ENCODE assay signal across 9 cellular contexts in the genomic region with DNA sequence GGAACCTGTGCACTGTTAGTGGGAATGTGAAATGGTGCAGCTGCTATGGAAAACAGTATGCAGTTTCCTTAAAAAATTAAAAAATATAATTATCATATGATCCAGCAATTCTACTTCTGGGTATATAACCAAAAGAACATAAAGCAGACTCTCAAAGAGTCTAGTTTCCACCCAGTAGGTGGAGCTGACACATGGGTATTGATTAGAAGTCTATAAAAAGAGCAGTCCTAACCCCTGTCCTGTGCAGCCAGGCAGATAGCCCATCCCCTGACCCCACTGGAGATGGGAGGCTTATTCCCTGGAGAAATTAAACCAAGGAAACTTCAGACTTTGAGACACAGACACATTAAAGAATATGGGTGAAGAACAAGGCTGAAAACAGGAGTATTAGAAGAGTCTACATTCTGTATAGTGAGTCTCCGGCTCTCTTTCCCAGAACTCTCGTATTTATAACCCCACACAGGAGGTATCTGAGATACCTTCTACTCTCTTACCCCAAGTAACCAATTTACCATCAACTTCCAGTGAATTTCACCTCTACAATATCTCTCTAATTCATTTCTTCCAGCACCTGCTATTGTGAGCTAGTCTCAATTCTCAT.
DNase-seq lines count a peak whose midpoint lies in the region; ATAC-seq, FAIRE-seq and TF ChIP-seq lines count a peak whose summit lies in the region.
"Had no signal": no experiment of that assay in that cellular context is flagged by ENCODE, and none has a peak within 500 bp of the region (broad histone marks: within the 10 kb centered on the region; RNA-seq: fewer than 3 reads in every experiment).

No MANE protein-coding gene starts in this region.

- in situ Hi-C loops in HepG2 (cut with HindIII; ENCODE audit: extremely low pct_ligation_motif_present, low pct_unique_long_range_greater_than_20kb) = no loop called here
- in situ Hi-C loops in HAP-1 (cut with MboI; ENCODE audit: low sequenced_read_pairs) = no loop called here

- TF ChIP-seq EP300 in HepG2 (IDR thresholded peaks at IDR 0.05; ENCODE audit: low read depth in 2 of 2, low read length in 2 of 2) = no peak
- TF ChIP-seq EP300 in HepG2 (CRISPR knock-in tag; IDR thresholded peaks at IDR 0.05; ENCODE audit: borderline replicate concordance) = no peak

- H3K9me3 ChIP-seq in DND-41 (ENCODE audit: insufficient read depth, low read length, severe bottlenecking) = peaks cover 1% of the 10 kb centered on the region
- no peaks in the 10 kb centered on the region for H3K9me3 ChIP-seq in HepG2 (ENCODE audit: low read length)
- no peaks in the 10 kb centered on the region for H3K9me3 ChIP-seq in HAP-1

- H3K27me3 ChIP-seq in DND-41 (ENCODE audit: insufficient read depth, low read length, poor library complexity) = peaks cover 4% of the 10 kb centered on the region
- no peaks in the 10 kb centered on the region for H3K27me3 ChIP-seq in HepG2 (ENCODE audit: control insufficient read depth in 1 of 2, insufficient read depth in 2 of 2, low read length in 2 of 2)
- no peaks in the 10 kb centered on the region for H3K27me3 ChIP-seq in HAP-1 (ENCODE audit: low read depth)

- TF ChIP-seq POLR2A in HepG2 (IDR thresholded peaks at IDR 0.05; ENCODE audit: insufficient read depth in 1 of 2, low read depth in 2 of 2, low read length in 2 of 2) = no peak

- WGBS in HepG2 (ENCODE audit: low lambda C conversion rate) = 52% methylated on average over 2 of the region's 2 CpGs

- 0 out of 2 replicates have a peak, but pooled peaks have one; percentile 23 for TF ChIP-seq RAD21 in HepG2 (CRISPR knock-in tag; IDR thresholded peaks at IDR 0.05)

- no peaks in the 10 kb centered on the region for H3K4me1 ChIP-seq in DND-41 (ENCODE audit: insufficient read depth, low read length)
- H3K4me1 ChIP-seq in HepG2 (ENCODE audit: insufficient read depth, low read length) = no peaks in the 10 kb centered on the region
- H3K4me1 ChIP-seq in HAP-1 = no peaks in the 10 kb centered on the region

- H3K9ac ChIP-seq in DND-41 (ENCODE audit: low read depth, low read length) = no peak overlapping the region
- H3K9ac ChIP-seq in HepG2 (ENCODE audit: insufficient read depth, low read depth, low read length) = no peak overlapping the region
- H3K9ac ChIP-seq: KMS-11 had no signal

- ATAC-seq in DND-41 (ENCODE audit: insufficient read depth, low read depth) (no peak), HG02885 (IDR thresholded peaks at IDR 0.05; ENCODE audit: poor library complexity, unreplicated experiment) (peak; percentile 60), HepG2 (peak; percentile 97), omental fat pad (ENCODE audit: low FRiP score) (no peak)
- ATAC-seq: sciatic nerve had no signal

- no TSS peak for BruUV-seq in HepG2 (replicated peaks; lab: Mats Ljungman, UMichigan)

- H4K20me1 ChIP-seq in DND-41 (ENCODE audit: insufficient read depth, low read length) = no peaks in the 10 kb centered on the region
- no peaks in the 10 kb centered on the region for H4K20me1 ChIP-seq in HepG2 (ENCODE audit: insufficient read depth, low read length)

- H3K4me2 ChIP-seq in DND-41 (ENCODE audit: insufficient read depth, low read length) (no peak overlapping the region), HepG2 (ENCODE audit: low read depth, low read length) (no peak overlapping the region)
- H3K4me2 ChIP-seq: KMS-11 had no signal

- H2AFZ ChIP-seq in DND-41 (ENCODE audit: low read depth, low read length) (no peak overlapping the region), HepG2 (ENCODE audit: low read length) (no peak overlapping the region)

- TF ChIP-seq CTCF in DND-41 (IDR thresholded peaks at IDR 0.05; ENCODE audit: borderline replicate concordance, extremely low read depth, low read length, poor library complexity, severe bottlenecking) (peak; percentile 32), RWPE1 (conservative IDR thresholded peaks at IDR 0.05; ENCODE audit: low read depth) (no peak), HepG2 (CRISPR knock-in tag; IDR thresholded peaks at IDR 0.05) (peak; percentile 40; the same call in 1 of the 2 replicates), omental fat pad (IDR thresholded peaks at IDR 0.05) (no peak)

- no peak for FAIRE-seq in HepG2 (lab: Jason Lieb, UNC)

- H3K36me3 ChIP-seq in DND-41 (ENCODE audit: insufficient read depth, low read length) = no peaks in the 10 kb centered on the region
- no peaks in the 10 kb centered on the region for H3K36me3 ChIP-seq in HepG2 (replicated peaks in 1 of 2; ENCODE audit: control insufficient read depth in 1 of 2, insufficient read depth in 2 of 2, low read length in 2 of 2)
- H3K36me3 ChIP-seq in HAP-1 (replicated peaks) = no peaks in the 10 kb centered on the region

- POLR2A ChIA-PET in RWPE1 (lab: Yijun Ruan, JAX; ENCODE audit: low non-redundant PET) = no interaction called here
- POLR2A ChIA-PET in HepG2 (lab: Yijun Ruan, JAX) = no interaction called here

- H3K4me3 ChIP-seq in DND-41 (ENCODE audit: low read depth in 1 of 2, low read length in 2 of 2) (no peak overlapping the region), HepG2 (replicated peaks in 1 of 3; ENCODE audit: insufficient read depth in 1 of 3, low read depth in 2 of 3, low read length in 3 of 3) (no peak overlapping the region), HAP-1 (no peak overlapping the region)

- DNase-seq in DND-41 (no peak), RWPE1 (ENCODE audit: low spot score) (peak; percentile 22), HepG2 (ENCODE audit: low spot score) (peak; percentile 53), DMS153 treated with DMSO at 0.1 percent for 48 hours (lab: John Stamatoyannopoulos, UW; ENCODE audit: unreplicated experiment) (no peak), HAP-1 (ENCODE audit: low spot score in 2 of 2) (no peak), omental fat pad (ENCODE audit: low spot score) (no peak)

- no peaks in the 10 kb centered on the region for H3K79me2 ChIP-seq in DND-41 (ENCODE audit: insufficient read depth, low read length)
- H3K79me2 ChIP-seq in HepG2 (ENCODE audit: insufficient read depth, low read length) = no peaks in the 10 kb centered on the region

- CTCF ChIA-PET in RWPE1 (lab: Yijun Ruan, JAX) (interaction anchor here (0.9 kb wide), 1 partner anchor 217 kb away, joined by 3 read pairs; no protein-coding TSS in a partner anchor), HepG2 (lab: Yijun Ruan, JAX; ENCODE audit: low intra/inter-chr PET ratio, low total read pairs) (interaction anchor here (1.8 kb wide), 1 partner anchor 157 kb away, joined by 10 read pairs; no protein-coding TSS in a partner anchor)

- intact Hi-C loops in HepG2 (cut with micrococcal nuclease; ENCODE audit: unreplicated experiment) = loop anchor here (1.0 to 2.0 kb wide), 2 partner anchors 55 to 157 kb away; no protein-coding TSS in a partner anchor

- H3K27ac ChIP-seq in DND-41 (ENCODE audit: low read length) = no peak overlapping the region
- no peak overlapping the region for H3K27ac ChIP-seq in RWPE1
- H3K27ac ChIP-seq in HepG2 (ENCODE audit: extremely low read length, insufficient read depth, low read length) = no peak overlapping the region
- H3K27ac ChIP-seq: KMS-11 had no signal

TF ChIP-seq in HepG2, 621 proteins besides CTCF, POLR2A, EP300 and RAD21:
- peak; percentile 64 for TF ChIP-seq STAG1 (CRISPR knock-in tag; IDR thresholded peaks at IDR 0.05)
- TF ChIP-seq PAWR (CRISPR knock-in tag; IDR thresholded peaks at IDR 0.05; ENCODE audit: borderline replicate concordance) = no peak
- TF ChIP-seq, protein P1, sequence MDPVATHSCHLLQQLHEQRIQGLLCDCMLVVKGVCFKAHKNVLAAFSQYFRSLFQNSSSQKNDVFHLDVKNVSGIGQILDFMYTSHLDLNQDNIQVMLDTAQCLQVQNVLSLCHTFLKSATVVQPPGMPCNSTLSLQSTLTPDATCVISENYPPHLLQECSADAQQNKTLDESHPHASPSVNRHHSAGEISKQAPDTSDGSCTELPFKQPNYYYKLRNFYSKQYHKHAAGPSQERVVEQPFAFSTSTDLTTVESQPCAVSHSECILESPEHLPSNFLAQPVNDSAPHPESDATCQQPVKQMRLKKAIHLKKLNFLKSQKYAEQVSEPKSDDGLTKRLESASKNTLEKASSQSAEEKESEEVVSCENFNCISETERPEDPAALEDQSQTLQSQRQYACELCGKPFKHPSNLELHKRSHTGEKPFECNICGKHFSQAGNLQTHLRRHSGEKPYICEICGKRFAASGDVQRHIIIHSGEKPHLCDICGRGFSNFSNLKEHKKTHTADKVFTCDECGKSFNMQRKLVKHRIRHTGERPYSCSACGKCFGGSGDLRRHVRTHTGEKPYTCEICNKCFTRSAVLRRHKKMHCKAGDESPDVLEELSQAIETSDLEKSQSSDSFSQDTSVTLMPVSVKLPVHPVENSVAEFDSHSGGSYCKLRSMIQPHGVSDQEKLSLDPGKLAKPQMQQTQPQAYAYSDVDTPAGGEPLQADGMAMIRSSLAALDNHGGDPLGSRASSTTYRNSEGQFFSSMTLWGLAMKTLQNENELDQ (CRISPR knock-in tag; IDR thresholded peaks at IDR 0.05; ENCODE audit: borderline replicate concordance) = no peak
- TF ChIP-seq SMC3 (IDR thresholded peaks at IDR 0.05; ENCODE audit: low read length) = peak; percentile 18; the same call in 1 of the 2 replicates
TF ChIP-seq in HepG2: peak in this region for 2.

Comparison
In these comparisons a context has a peak if more than half of its experiments do, and no peak if none do; other contexts are left out.
1. ATAC-seq: peak in HG02885 (single experiment) and HepG2 (single experiment); none in DND-41 (single experiment) and omental fat pad (single experiment).
2. DNase-seq: peak in RWPE1 (single experiment) and HepG2 (single experiment); none in DND-41 (single experiment), DMS153 treated with DMSO at 0.1 percent for 48 hours (single experiment), HAP-1 (0 of 2) and omental fat pad (single experiment).
3. CTCF ChIP-seq: peak in DND-41 (single experiment) and HepG2 (single experiment); none in RWPE1 (single experiment) and omental fat pad (0 of 3).